22 cellular contexts compared by ENCODE assay signal in genomic region chr12:84719997-84720396, GRCh38.
"Had no signal": no experiment of that assay in that cellular context is flagged by ENCODE, and none has a peak within 500 bp of the region (broad histone marks: within the 10 kb centered on the region; RNA-seq: fewer than 3 reads in every experiment).

No MANE protein-coding gene starts in this region.

- H3K4me3 ChIP-seq: colonic mucosa, dorsolateral prefrontal cortex, esophagus muscularis mucosa, gastrocnemius medialis, heart right ventricle, left lung, lower lobe of right lung, mucosa of descending colon had no signal

- H3K27me3 ChIP-seq: colonic mucosa, dorsolateral prefrontal cortex, esophagus muscularis mucosa, gastrocnemius medialis, heart right ventricle, left lung had no signal

- H3K27ac ChIP-seq: colonic mucosa, dorsolateral prefrontal cortex, esophagus muscularis mucosa, gastrocnemius medialis, heart right ventricle, left lung, lower lobe of right lung had no signal

- H3K4me1 ChIP-seq: colonic mucosa, esophagus muscularis mucosa, gastrocnemius medialis, heart right ventricle, left lung, lower lobe of right lung had no signal

- H3K9me3 ChIP-seq: colonic mucosa, esophagus muscularis mucosa, gastrocnemius medialis, heart right ventricle, lower lobe of right lung, mucosa of descending colon had no signal

- H3K36me3 ChIP-seq: colonic mucosa, esophagus muscularis mucosa, gastrocnemius medialis, heart right ventricle, left lung, lower lobe of right lung had no signal

- ATAC-seq: gastrocnemius medialis; heart right ventricle; left cardiac atrium; left lung; left ventricle myocardium superior; lower lobe of right lung; mucosa of descending colon; naive thymus-derived CD8-positive, alpha-beta T cell had no signal

- DNase-seq: colonic mucosa; cortex of kidney; dermis blood vessel endothelial cell; dorsolateral prefrontal cortex; effector CD4-positive, alpha-beta T cell; effector memory CD4-positive, alpha-beta T cell; foreskin fibroblast; foreskin melanocyte; gastrocnemius medialis; glutamatergic neuron; head of caudate nucleus; heart right ventricle; hippocampal formation; left cardiac atrium; left lung; left ventricle myocardium superior; lower lobe of right lung; mesenchymal stem cell; mucosa of descending colon; naive B cell; naive thymus-derived CD8-positive, alpha-beta T cell had no signal
